8 cellular contexts compared by ENCODE assay signal in the genomic region with DNA sequence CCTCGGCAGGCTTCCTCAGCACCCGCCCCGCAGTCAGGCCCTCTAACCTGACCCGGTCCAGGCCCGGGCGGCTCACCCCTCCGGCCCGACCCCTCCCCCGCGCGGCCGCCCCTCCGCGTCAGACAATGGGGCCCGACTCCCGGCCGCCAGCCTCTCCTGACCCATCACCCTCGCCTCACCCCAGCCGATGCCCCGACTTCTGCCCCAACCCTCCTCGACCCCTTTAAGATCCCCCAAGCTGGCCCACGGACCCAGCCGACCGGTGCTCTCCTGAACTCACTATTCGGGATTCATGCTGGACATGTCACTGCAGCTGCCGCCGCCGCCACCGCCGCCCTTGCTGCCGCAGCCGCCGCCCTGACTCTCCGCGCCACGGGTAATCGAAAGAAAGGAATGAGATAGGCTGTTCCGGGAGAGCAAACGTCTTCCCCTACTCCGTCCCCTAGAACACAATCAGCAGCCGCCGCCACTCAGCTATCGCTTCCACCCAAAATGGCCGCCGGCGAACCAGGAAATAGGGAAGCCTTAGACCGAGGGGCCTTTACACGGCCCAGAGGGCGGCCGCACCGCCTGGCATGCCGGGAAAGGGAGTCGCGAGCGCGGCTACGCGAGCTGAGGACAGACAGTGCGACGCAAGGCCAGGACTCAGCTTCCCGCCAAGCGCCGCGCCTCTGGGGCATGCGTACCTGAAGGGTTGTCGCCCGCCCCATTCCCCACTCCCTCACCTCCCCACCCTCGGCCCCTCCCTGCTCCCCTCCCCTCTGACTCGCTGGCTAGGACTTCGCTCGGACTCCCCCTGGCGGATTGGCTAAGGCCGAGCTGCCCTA. TPM values are rescaled to one million over a fixed set of nuclear protein-coding genes. Genes with fewer than 3 reads are reported as not detected.
DNase-seq lines count a peak whose midpoint lies in the region; ATAC-seq and TF ChIP-seq lines count a peak whose summit lies in the region.

Gene RAB1A, minus strand, starts transcription at position 494 of the 827 bp plus-strand sequence. Its CDS starts 191 bp downstream, at position 303.

- H3K27ac Mint-ChIP-seq in T-helper 1 cell treated with Interleukin-12 subunit alpha and Interleukin-12 subunit beta and Interleukin-4 antibody, amounts not matched to agents 30 μg/mL and 1 μg/mL, for 36 hours = peak within 1 kb of the TSS; percentile 99
- H3K27ac Mint-ChIP-seq in progenitor cell of endocrine pancreas = peak within 1 kb of the TSS; percentile 100

- ATAC-seq in HG02885 (IDR thresholded peaks at IDR 0.05; ENCODE audit: poor library complexity, unreplicated experiment) = peak; percentile 96
- ATAC-seq in left cardiac atrium = peak; percentile 97

- H3K4me3 Mint-ChIP-seq in T-helper 1 cell treated with Interleukin-12 subunit alpha and Interleukin-12 subunit beta and Interleukin-4 antibody, amounts not matched to agents 30 μg/mL and 1 μg/mL, for 36 hours = peak within 1 kb of the TSS; percentile 99
- peak within 1 kb of the TSS; percentile 93 for H3K4me3 Mint-ChIP-seq in progenitor cell of endocrine pancreas (ENCODE audit: low read depth)

- TF ChIP-seq CTCF in progenitor cell of endocrine pancreas (IDR thresholded peaks at IDR 0.05; ENCODE audit: unreplicated experiment) = peak; percentile 30

- H3K36me3 Mint-ChIP-seq in T-helper 1 cell treated with Interleukin-12 subunit alpha and Interleukin-12 subunit beta and Interleukin-4 antibody, amounts not matched to agents 30 μg/mL and 1 μg/mL, for 36 hours (ENCODE audit: low read depth) = peaks cover 3% of the 10 kb centered on the region
- peaks cover 3% of the 10 kb centered on the region for H3K36me3 Mint-ChIP-seq in progenitor cell of endocrine pancreas (ENCODE audit: insufficient read depth)

- DNase-seq in NCI-H1694 (lab: John Stamatoyannopoulos, UW) (peak; percentile 99), amniotic stem cell (lab: John Stamatoyannopoulos, UW) (peak; percentile 98), left cardiac atrium (peak; percentile 100), progenitor cell of endocrine pancreas (ENCODE audit: low spot score, unreplicated experiment) (peak; percentile 100), ureter (ENCODE audit: low spot score) (peak; percentile 100)

- H3K4me1 Mint-ChIP-seq in T-helper 1 cell treated with Interleukin-12 subunit alpha and Interleukin-12 subunit beta and Interleukin-4 antibody, amounts not matched to agents 30 μg/mL and 1 μg/mL, for 36 hours (ENCODE audit: low read depth) = peaks cover 22% of the 10 kb centered on the region
- peaks cover 33% of the 10 kb centered on the region for H3K4me1 Mint-ChIP-seq in progenitor cell of endocrine pancreas (ENCODE audit: low read depth)

- intact Hi-C loops in left cardiac atrium (cut with DNase I) = loop anchor here in 1 of 2 donors (5.0 kb wide), 2 partner anchors 38 to 63 kb away; no protein-coding TSS in a partner anchor

- peak; percentile 71 for TF ChIP-seq POLR2A in GM15510 (IDR thresholded peaks at IDR 0.05; ENCODE audit: borderline replicate concordance, extremely low read depth, insufficient read length)

- no peaks in the 10 kb centered on the region for H3K9me3 Mint-ChIP-seq in T-helper 1 cell treated with Interleukin-12 subunit alpha and Interleukin-12 subunit beta and Interleukin-4 antibody, amounts not matched to agents 30 μg/mL and 1 μg/mL, for 36 hours
- H3K9me3 Mint-ChIP-seq in progenitor cell of endocrine pancreas (ENCODE audit: low read depth) = no peaks in the 10 kb centered on the region

- H3K27me3 Mint-ChIP-seq in T-helper 1 cell treated with Interleukin-12 subunit alpha and Interleukin-12 subunit beta and Interleukin-4 antibody, amounts not matched to agents 30 μg/mL and 1 μg/mL, for 36 hours (ENCODE audit: low read depth) = peaks cover 9% of the 10 kb centered on the region
- no peaks in the 10 kb centered on the region for H3K27me3 Mint-ChIP-seq in progenitor cell of endocrine pancreas

RNA-seq across cellular contexts. Expression of gene RAB1A, which starts in this region (rescaled TPM):
- total RNA-seq in left cardiac atrium (100 to 1,000 TPM; 118 to 163 TPM), progenitor cell of endocrine pancreas (134 and 141 TPM in 2 replicates), ureter (148 TPM)

Comparison
In these comparisons a context has a peak if more than half of its experiments do, and no peak if none do; other contexts are left out.
1. Peak in every context shown above with its lines: DNase-seq and ATAC-seq.